12 cellular contexts compared by ENCODE assay signal in genomic region chr3:27669505-27670085, GRCh38.
DNase-seq lines count a peak whose midpoint lies in the region; ATAC-seq lines count a peak whose summit lies in the region.
"Had no signal": no experiment of that assay in that cellular context is flagged by ENCODE, and none has a peak within 500 bp of the region (broad histone marks: within the 10 kb centered on the region; RNA-seq: fewer than 3 reads in every experiment).

No MANE protein-coding gene starts in this region.

- no peak overlapping the region for H3K27ac Mint-ChIP-seq in memory B cell

- peaks cover 17% of the 10 kb centered on the region for H3K4me1 Mint-ChIP-seq in memory B cell

- peak; percentile 2 for DNase-seq in SKM-1 treated with dmso at 0.1 percent for 144 hours (lab: John Stamatoyannopoulos, UW; ENCODE audit: unreplicated experiment)
- DNase-seq in SKM-1 (lab: John Stamatoyannopoulos, UW; ENCODE audit: unreplicated experiment) = no peak
- no peak for DNase-seq in memory B cell (ENCODE audit: low spot score in 2 of 2)
- DNase-seq in NCI-H524 (lab: John Stamatoyannopoulos, UW) = no peak
- no peak for DNase-seq in NCI-H526 treated with DMSO at 0.1 percent for 48 hours (lab: John Stamatoyannopoulos, UW)
- DNase-seq: 8988T; activated CD4-positive, CD25-positive, alpha-beta regulatory T cell had no signal

- peak; percentile 48 for ATAC-seq in GM21576 (IDR thresholded peaks at IDR 0.05; ENCODE audit: unreplicated experiment)
- peak; percentile 65 for ATAC-seq in HG03565 (IDR thresholded peaks at IDR 0.05; ENCODE audit: unreplicated experiment)
- peak; percentile 65 for ATAC-seq in memory B cell (ENCODE audit: low read depth)
- ATAC-seq in GM21737 (IDR thresholded peaks at IDR 0.05; ENCODE audit: unreplicated experiment) = no peak
- ATAC-seq: K562, Right ventricle myocardium inferior had no signal

- H3K9me3 Mint-ChIP-seq in memory B cell = peaks cover 6% of the 10 kb centered on the region

- no peak overlapping the region for H3K4me3 Mint-ChIP-seq in memory B cell

- no peaks in the 10 kb centered on the region for H3K36me3 Mint-ChIP-seq in memory B cell

- no peaks in the 10 kb centered on the region for H3K27me3 Mint-ChIP-seq in memory B cell
